In the genomic region with DNA sequence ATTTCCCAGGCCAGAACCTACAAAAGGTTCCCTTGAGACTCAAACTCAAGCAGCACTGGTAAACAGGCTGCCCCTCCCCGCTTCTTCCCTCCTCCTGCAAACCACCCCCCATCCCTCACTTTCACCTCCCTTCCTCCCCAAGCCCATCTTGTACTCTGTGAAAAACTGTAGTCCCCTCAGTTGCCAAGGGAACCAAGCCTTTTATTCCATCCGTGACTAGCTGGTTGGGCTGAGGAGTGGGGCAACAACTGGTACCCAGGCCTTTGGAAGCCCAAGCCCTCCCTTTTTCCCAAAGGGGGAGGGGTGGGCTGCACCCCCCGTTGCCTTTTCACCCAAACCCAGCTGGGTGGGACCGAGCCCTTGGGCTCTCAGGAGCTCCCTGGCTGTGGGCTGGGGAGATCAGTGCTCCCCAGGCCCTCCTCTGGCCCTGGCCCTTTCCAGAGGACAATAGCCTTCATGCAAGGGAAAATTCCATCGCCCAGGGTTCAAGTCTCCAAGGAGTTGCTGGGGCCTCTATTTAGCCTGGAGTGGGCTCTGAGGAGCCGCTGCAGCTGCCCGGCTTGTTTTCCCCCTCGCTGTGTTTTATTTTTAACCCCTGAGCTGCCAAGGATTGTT, we compare ENCODE assay signal across 2 cellular contexts.
TF ChIP-seq lines count a peak whose summit lies in the region.

No MANE protein-coding gene starts in this region.

TF ChIP-seq in HepG2, 621 proteins besides CTCF, POLR2A, EP300 and RAD21:
- TF ChIP-seq ZNF652 (CRISPR knock-in tag; IDR thresholded peaks at IDR 0.05; ENCODE audit: borderline replicate concordance, low read depth) (peak; percentile 14; the same call in 1 of the 2 replicates), SOX5 (CRISPR knock-in tag; IDR thresholded peaks at IDR 0.05; ENCODE audit: borderline replicate concordance) (no peak), ZNF790 (CRISPR knock-in tag; IDR thresholded peaks at IDR 0.05; ENCODE audit: borderline replicate concordance) (no peak), ZNF263 (CRISPR knock-in tag; IDR thresholded peaks at IDR 0.05) (peak; percentile 45; the same call in 1 of the 2 replicates)

TF ChIP-seq in H1, 55 proteins besides CTCF, POLR2A, EP300 and RAD21:
- TF ChIP-seq JUN (IDR thresholded peaks at IDR 0.05; ENCODE audit: low read depth, low read length) (no peak), CEBPB (IDR thresholded peaks at IDR 0.05; ENCODE audit: low read depth, low read length) (no peak), POLR2AphosphoS5 (IDR thresholded peaks at IDR 0.05; ENCODE audit: low read depth, low read length) (no peak), ASH2L (IDR thresholded peaks at IDR 0.05; ENCODE audit: low read length) (peak; percentile 80), KDM1A (IDR thresholded peaks at IDR 0.05; ENCODE audit: borderline replicate concordance, low read length) (peak; percentile 80; the same call in 1 of the 2 replicates), TCF12 (IDR thresholded peaks at IDR 0.05; ENCODE audit: low read depth, low read length) (peak; percentile 33; the same call in 1 of the 2 replicates), SUZ12 (IDR thresholded peaks at IDR 0.05; ENCODE audit: low read length) (no peak), HDAC2 (IDR thresholded peaks at IDR 0.05; ENCODE audit: borderline replicate concordance in 1 of 2, low read depth in 2 of 2, low read length in 2 of 2) (peak in 1 of 2 experiments; percentile 70; a peak in 1 of 4 replicates)
